ENCODE assay signal across 23 cellular contexts in genomic region chr12:97474987-97475386, GRCh38. TPM values are rescaled to one million over a fixed set of nuclear protein-coding genes. Genes with fewer than 3 reads are reported as not detected.
DNase-seq lines count a peak whose midpoint lies in the region; ATAC-seq and TF ChIP-seq lines count a peak whose summit lies in the region.
"Had no signal": no experiment of that assay in that cellular context is flagged by ENCODE, and none has a peak within 500 bp of the region (broad histone marks: within the 10 kb centered on the region; RNA-seq: fewer than 3 reads in every experiment).

No MANE protein-coding gene starts in this region.

- H3K36me3 Mint-ChIP-seq in WTC11, result peaks cover 3% of the 10 kb centered on the region; the same call in 1 of the 2 replicates
- H3K36me3 Mint-ChIP-seq: CD4-positive, alpha-beta memory T cell had no signal

- H3K9me3 Mint-ChIP-seq in WTC11, result no peaks in the 10 kb centered on the region

- no peak overlapping the region for H3K14ac ChIP-seq in neuronal stem cell (ENCODE audit: low read length)

- no peak overlapping the region for H2BK120ac ChIP-seq in neuronal stem cell (ENCODE audit: low read depth, low read length)

- no peaks in the 10 kb centered on the region for H3K27me3 ChIP-seq in liver (ENCODE audit: control insufficient read depth in 4 of 4, insufficient read depth in 4 of 4, low read length in 3 of 4)
- no peaks in the 10 kb centered on the region for H3K27me3 ChIP-seq in psoas muscle (ENCODE audit: insufficient read depth in 3 of 3, low read length in 2 of 3)
- H3K27me3 ChIP-seq in neuronal stem cell (ENCODE audit: control insufficient read depth in 3 of 3, insufficient read depth in 3 of 3, low read depth in 1 of 3, low read length in 3 of 3), result no peaks in the 10 kb centered on the region
- H3K27me3 ChIP-seq: BLaER1 treated with 17β-estradiol and CSF1 and Interleukin-3, amounts not matched to agents 10 nM and 100 nM; Peyer's patch; SJCRH30 had no signal

- H3K4ac ChIP-seq in neuronal stem cell (ENCODE audit: low read length), result no peak overlapping the region

- CTCF ChIA-PET in WTC11 (lab: Charles Lee), result no interaction called here

- no peak overlapping the region for H2BK5ac ChIP-seq in neuronal stem cell (ENCODE audit: low read length)

- no peak for TF ChIP-seq RAD21 in liver (IDR thresholded peaks at IDR 0.05)

- H3K9me3 ChIP-seq in liver (ENCODE audit: control insufficient read depth in 4 of 4, low read length in 3 of 4) (no peaks in the 10 kb centered on the region), psoas muscle (no peaks in the 10 kb centered on the region), neuronal stem cell (replicated peaks in 1 of 2; ENCODE audit: control insufficient read depth in 2 of 2, insufficient read depth in 1 of 2, low read depth in 1 of 2, low read length in 2 of 2) (no peaks in the 10 kb centered on the region)
- H3K9me3 ChIP-seq: BLaER1 treated with 17β-estradiol and CSF1 and Interleukin-3, amounts not matched to agents 10 nM and 100 nM; Caco-2; Peyer's patch; SJCRH30 had no signal

- no peaks in the 10 kb centered on the region for H3K79me1 ChIP-seq in neuronal stem cell (ENCODE audit: low read depth, low read length)

- no peak for ATAC-seq in WTC11
- ATAC-seq in psoas muscle, result no peak
- ATAC-seq in GM18909 (IDR thresholded peaks at IDR 0.05; ENCODE audit: poor library complexity, unreplicated experiment), result no peak
- ATAC-seq: HCT116 had no signal

- H3K27me3 Mint-ChIP-seq in WTC11 (ENCODE audit: low read depth), result no peaks in the 10 kb centered on the region

- H2AK5ac ChIP-seq in neuronal stem cell (ENCODE audit: low read depth, low read length), result no peak overlapping the region

- H3K4me2 ChIP-seq in neuronal stem cell (ENCODE audit: insufficient read depth, low read length, poor library complexity, severe bottlenecking), result no peak overlapping the region

- no peak overlapping the region for H2BK15ac ChIP-seq in neuronal stem cell (ENCODE audit: low read length)

- H3K9ac ChIP-seq in liver (ENCODE audit: low read depth in 1 of 2, low read length in 2 of 2) (no peak overlapping the region), neuronal stem cell (ENCODE audit: low read depth, low read length, poor library complexity) (no peak overlapping the region)
- H3K9ac ChIP-seq: BLaER1 treated with 17β-estradiol and CSF1 and Interleukin-3, amounts not matched to agents 10 nM and 100 nM had no signal

- H3K4me3 Mint-ChIP-seq in WTC11, result no peak overlapping the region
- H3K4me3 Mint-ChIP-seq: CD4-positive, alpha-beta memory T cell had no signal

- H3K27ac ChIP-seq in liver (ENCODE audit: low read depth in 1 of 2, low read length in 2 of 2) (no peak overlapping the region), psoas muscle (no peak overlapping the region), neuronal stem cell (replicated peaks; ENCODE audit: low read length) (no peak overlapping the region)
- H3K27ac ChIP-seq: 22Rv1; BLaER1 treated with 17β-estradiol and CSF1 and Interleukin-3, amounts not matched to agents 10 nM and 100 nM; Peyer's patch; SJCRH30 had no signal

- TF ChIP-seq CTCF in WTC11 (IDR thresholded peaks at IDR 0.05) (no peak), liver (IDR thresholded peaks at IDR 0.05; ENCODE audit: low read depth, low read length, missing input control) (no peak), psoas muscle (IDR thresholded peaks at IDR 0.05) (no peak)

- POLR2A ChIA-PET in WTC11 (lab: Charles Lee), result no interaction called here

- H3K18ac ChIP-seq in neuronal stem cell (ENCODE audit: low read length), result no peak overlapping the region

- no peak overlapping the region for H3K23ac ChIP-seq in neuronal stem cell (ENCODE audit: low read depth, low read length, poor library complexity)

- intact Hi-C loops in psoas muscle (cut with DNase I), result no loop called here

- H3K4me3 ChIP-seq in liver (ENCODE audit: low read depth in 1 of 3, low read length in 3 of 3), result peak overlapping the region in 2 of 3 donors; percentile 45 to 51
- peak overlapping the region; percentile 29 for H3K4me3 ChIP-seq in psoas muscle
- no peak overlapping the region for H3K4me3 ChIP-seq in neuronal stem cell (ENCODE audit: low read length in 2 of 2)
- H3K4me3 ChIP-seq: BLaER1 treated with 17β-estradiol and CSF1 and Interleukin-3, amounts not matched to agents 10 nM and 100 nM; Peyer's patch; SJCRH30 had no signal

- H3K4me1 ChIP-seq in liver (ENCODE audit: control insufficient read depth in 4 of 4, insufficient read depth in 4 of 4, low read length in 3 of 4) (no peaks in the 10 kb centered on the region), psoas muscle (no peaks in the 10 kb centered on the region), neuronal stem cell (ENCODE audit: control insufficient read depth in 2 of 2, insufficient read depth in 1 of 2, low read depth in 1 of 2, low read length in 2 of 2) (peaks cover 11 to 26% of the 10 kb centered on the region in 2 donors)
- H3K4me1 ChIP-seq: Caco-2, Peyer's patch, SJCRH30 had no signal

- H2AFZ ChIP-seq in neuronal stem cell (ENCODE audit: low read length), result no peak overlapping the region

- no peak overlapping the region for H4K8ac ChIP-seq in neuronal stem cell (ENCODE audit: low read depth, low read length)

- H3K27ac Mint-ChIP-seq in WTC11, result peak overlapping the region; percentile 48
- H3K27ac Mint-ChIP-seq: CD4-positive, alpha-beta memory T cell had no signal

- no peak overlapping the region for H4K91ac ChIP-seq in neuronal stem cell (ENCODE audit: low read depth, low read length, poor library complexity)

- H3K36me3 ChIP-seq in liver (ENCODE audit: control insufficient read depth in 4 of 4, insufficient read depth in 3 of 4, low read depth in 1 of 4, low read length in 3 of 4), result no peaks in the 10 kb centered on the region
- no peaks in the 10 kb centered on the region for H3K36me3 ChIP-seq in psoas muscle (ENCODE audit: insufficient read depth in 1 of 2, low read depth in 1 of 2)
- H3K36me3 ChIP-seq in neuronal stem cell (replicated peaks in 1 of 2; ENCODE audit: control insufficient read depth in 2 of 2, insufficient read depth in 2 of 2, low read length in 2 of 2), result no peaks in the 10 kb centered on the region
- H3K36me3 ChIP-seq: BLaER1 treated with 17β-estradiol and CSF1 and Interleukin-3, amounts not matched to agents 10 nM and 100 nM; Peyer's patch; SJCRH30 had no signal

- 71% methylated on average over 3 of the region's 3 CpGs for WGBS in liver
- WGBS in psoas muscle, 3 donors, result 56 to 80% (median 74%) methylated on average over 3 of the region's 3 CpGs
- WGBS in neuronal stem cell (ENCODE audit: extremely low coverage in 2 of 2, insufficient read length in 2 of 2, insufficient replicate concordance in 1 of 2), 2 donors, result no CpG with 5 or more reads among the region's 3 CpGs

- DNase-seq in DMS79 treated with DMSO at 0.1 percent for 48 hours (lab: John Stamatoyannopoulos, UW), result peak; percentile 53
- DNase-seq in DMS79 (lab: John Stamatoyannopoulos, UW), result no peak
- DNase-seq in WTC11 (ENCODE audit: low spot score), result no peak
- no peak for DNase-seq in psoas muscle
- DNase-seq in NCI-H2171 (lab: John Stamatoyannopoulos, UW), result no peak
- no peak for DNase-seq in neuronal stem cell (ENCODE audit: low spot score)
- DNase-seq: Caco-2; CD4-positive, alpha-beta memory T cell; DMS 273 treated with DMSO at 0.1 percent for 48 hours; Karpas-422; MV-4-11; NCI-H1694 treated with DMSO at 0.1 percent for 48 hours; NCI-H510A; Peyer's patch; SJCRH30 had no signal

- peaks cover 80% of the 10 kb centered on the region for H3K4me1 Mint-ChIP-seq in WTC11

- H2BK12ac ChIP-seq in neuronal stem cell (ENCODE audit: low read length), result no peak overlapping the region

TF ChIP-seq in liver, 16 proteins besides CTCF, POLR2A, EP300 and RAD21:
- TF ChIP-seq FOXA2 (IDR thresholded peaks at IDR 0.05) (peak; percentile 47), YY1 (IDR thresholded peaks at IDR 0.05) (peak; percentile 77), ATF3 (IDR thresholded peaks at IDR 0.05) (no peak), GABPA (IDR thresholded peaks at IDR 0.05 in 1 of 2, conservative IDR thresholded peaks at IDR 0.05 in 1 of 2) (no peak), RXRA (IDR thresholded peaks at IDR 0.05) (no peak)

RNA-seq across cellular contexts. Expression of gene RMST, which starts 12.4 kb away (rescaled TPM):
- 50.8 to 55.0 TPM (median 54.2 TPM) in 3 replicates for total RNA-seq in WTC11 (2021)
- under 1 TPM; 0.19 to 0.25 TPM for total RNA-seq in liver
- polyA plus RNA-seq in liver, result not detected
- total RNA-seq in psoas muscle, result 1 to 10 TPM in 3 of 4 donors, under 1 TPM in 1; 0.62 to 2.2 (median 1.4) TPM
- polyA plus RNA-seq in psoas muscle, result under 1 TPM in 1 of 3 donors, not detected in 2; 0.21 TPM
- 13.8 TPM for polyA plus RNA-seq in neuronal stem cell (2013, experiment 1 of 2)
- polyA plus RNA-seq in neuronal stem cell (2013, experiment 2 of 2), result 12.8 TPM
- total RNA-seq: CD4-positive, alpha-beta memory T cell; Daoy; M059J; OCI-LY7 had no signal
- polyA plus RNA-seq: CD4-positive, alpha-beta memory T cell had no signal

Comparison
In these comparisons a context has a peak if more than half of its experiments do, and no peak if none do; other contexts are left out.
1. H3K4me3 ChIP-seq: peak in liver (2 of 3) and psoas muscle (single experiment); none in neuronal stem cell (0 of 2).
2. RNA of gene RMST, which starts 12.4 kb away (total RNA-seq): 50.8 to 55.0 TPM in WTC11; 0.62 to 2.2 TPM in psoas muscle and 0.19 to 0.25 TPM in liver; every median in the first group is over 10 times any median in the second.